ENCODE assay signal across 25 cellular contexts in genomic region chr10:20156511-20156910, GRCh38.
"Had no signal": no experiment of that assay in that cellular context is flagged by ENCODE, and none has a peak within 500 bp of the region (broad histone marks: within the 10 kb centered on the region; RNA-seq: fewer than 3 reads in every experiment).

No MANE protein-coding gene starts in this region.

- H3K36me3 ChIP-seq: colonic mucosa, esophagus squamous epithelium, gastrocnemius medialis, heart right ventricle, left lung, lower lobe of right lung had no signal

- FAIRE-seq: endometrium, islet of Langerhans, keratinocyte had no signal

- H3K4me3 ChIP-seq: colonic mucosa, esophagus squamous epithelium, gastrocnemius medialis, heart right ventricle, left lung, lower lobe of right lung, mucosa of descending colon had no signal

- H3K4me1 ChIP-seq: colonic mucosa, esophagus squamous epithelium, gastrocnemius medialis, left lung, lower lobe of right lung had no signal

- H3K27ac ChIP-seq: colonic mucosa, epithelial cell of prostate, esophagus squamous epithelium, gastrocnemius medialis, heart right ventricle, left lung, lower lobe of right lung had no signal

- ATAC-seq: effector memory CD8-positive, alpha-beta T cell; esophagus mucosa; gastrocnemius medialis; heart right ventricle; left lung; left ventricle myocardium superior; lower lobe of right lung; mucosa of descending colon had no signal

- H3K27me3 ChIP-seq: colonic mucosa, esophagus squamous epithelium, gastrocnemius medialis, heart right ventricle, left lung had no signal

- H3K9me3 ChIP-seq: colonic mucosa, esophagus squamous epithelium, gastrocnemius medialis, heart right ventricle, left lung, lower lobe of right lung, mucosa of descending colon had no signal

- DNase-seq: colonic mucosa; cortex of kidney; effector CD8-positive, alpha-beta T cell; effector memory CD8-positive, alpha-beta T cell; endodermal cell; erythroblast; esophagus squamous epithelium; foreskin fibroblast; foreskin melanocyte; gastrocnemius medialis; glutamatergic neuron; heart right ventricle; hippocampal formation; left cardiac atrium; left lung; left ventricle myocardium superior; lower lobe of right lung; mesenchymal stem cell; mucosa of descending colon; naive B cell had no signal
